1 cellular context compared by ENCODE assay signal in genomic region chr5:109411627-109412026, GRCh38.
A peak's percentile ranks its signal among the peaks of the same experiment; 100 is the strongest.
TF ChIP-seq lines count a peak whose summit lies in the region.

No MANE protein-coding gene starts in this region.

TF ChIP-seq in SK-N-SH, 30 proteins besides CTCF, POLR2A, EP300 and RAD21 (continued from another document):
- TF ChIP-seq, protein P1, sequence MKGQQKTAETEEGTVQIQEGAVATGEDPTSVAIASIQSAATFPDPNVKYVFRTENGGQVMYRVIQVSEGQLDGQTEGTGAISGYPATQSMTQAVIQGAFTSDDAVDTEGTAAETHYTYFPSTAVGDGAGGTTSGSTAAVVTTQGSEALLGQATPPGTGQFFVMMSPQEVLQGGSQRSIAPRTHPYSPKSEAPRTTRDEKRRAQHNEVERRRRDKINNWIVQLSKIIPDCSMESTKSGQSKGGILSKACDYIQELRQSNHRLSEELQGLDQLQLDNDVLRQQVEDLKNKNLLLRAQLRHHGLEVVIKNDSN (IDR thresholded peaks at IDR 0.05; ENCODE audit: borderline replicate concordance, low read depth), result no peak
- no peak; the same call in 1 of the 2 replicates for TF ChIP-seq MEF2A (IDR thresholded peaks at IDR 0.05; ENCODE audit: borderline replicate concordance, low read depth)
- no peak for TF ChIP-seq SIN3A (IDR thresholded peaks at IDR 0.05; ENCODE audit: borderline replicate concordance, low read depth, low read length)
- no peak for TF ChIP-seq MXI1 (IDR thresholded peaks at IDR 0.05; ENCODE audit: low read depth, low read length)
- TF ChIP-seq, protein P2, sequence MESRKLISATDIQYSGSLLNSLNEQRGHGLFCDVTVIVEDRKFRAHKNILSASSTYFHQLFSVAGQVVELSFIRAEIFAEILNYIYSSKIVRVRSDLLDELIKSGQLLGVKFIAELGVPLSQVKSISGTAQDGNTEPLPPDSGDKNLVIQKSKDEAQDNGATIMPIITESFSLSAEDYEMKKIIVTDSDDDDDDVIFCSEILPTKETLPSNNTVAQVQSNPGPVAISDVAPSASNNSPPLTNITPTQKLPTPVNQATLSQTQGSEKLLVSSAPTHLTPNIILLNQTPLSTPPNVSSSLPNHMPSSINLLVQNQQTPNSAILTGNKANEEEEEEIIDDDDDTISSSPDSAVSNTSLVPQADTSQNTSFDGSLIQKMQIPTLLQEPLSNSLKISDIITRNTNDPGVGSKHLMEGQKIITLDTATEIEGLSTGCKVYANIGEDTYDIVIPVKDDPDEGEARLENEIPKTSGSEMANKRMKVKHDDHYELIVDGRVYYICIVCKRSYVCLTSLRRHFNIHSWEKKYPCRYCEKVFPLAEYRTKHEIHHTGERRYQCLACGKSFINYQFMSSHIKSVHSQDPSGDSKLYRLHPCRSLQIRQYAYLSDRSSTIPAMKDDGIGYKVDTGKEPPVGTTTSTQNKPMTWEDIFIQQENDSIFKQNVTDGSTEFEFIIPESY (IDR thresholded peaks at IDR 0.05; ENCODE audit: borderline replicate concordance, low read depth), result no peak
- 0 out of 2 replicates have a peak, but pooled peaks have one; percentile 3 for TF ChIP-seq RXRA (IDR thresholded peaks at IDR 0.05; ENCODE audit: borderline replicate concordance, low read depth)
TF ChIP-seq in SK-N-SH: peak in this region for 6.
